ENCODE assay signal across 1 cellular context in the genomic region with DNA sequence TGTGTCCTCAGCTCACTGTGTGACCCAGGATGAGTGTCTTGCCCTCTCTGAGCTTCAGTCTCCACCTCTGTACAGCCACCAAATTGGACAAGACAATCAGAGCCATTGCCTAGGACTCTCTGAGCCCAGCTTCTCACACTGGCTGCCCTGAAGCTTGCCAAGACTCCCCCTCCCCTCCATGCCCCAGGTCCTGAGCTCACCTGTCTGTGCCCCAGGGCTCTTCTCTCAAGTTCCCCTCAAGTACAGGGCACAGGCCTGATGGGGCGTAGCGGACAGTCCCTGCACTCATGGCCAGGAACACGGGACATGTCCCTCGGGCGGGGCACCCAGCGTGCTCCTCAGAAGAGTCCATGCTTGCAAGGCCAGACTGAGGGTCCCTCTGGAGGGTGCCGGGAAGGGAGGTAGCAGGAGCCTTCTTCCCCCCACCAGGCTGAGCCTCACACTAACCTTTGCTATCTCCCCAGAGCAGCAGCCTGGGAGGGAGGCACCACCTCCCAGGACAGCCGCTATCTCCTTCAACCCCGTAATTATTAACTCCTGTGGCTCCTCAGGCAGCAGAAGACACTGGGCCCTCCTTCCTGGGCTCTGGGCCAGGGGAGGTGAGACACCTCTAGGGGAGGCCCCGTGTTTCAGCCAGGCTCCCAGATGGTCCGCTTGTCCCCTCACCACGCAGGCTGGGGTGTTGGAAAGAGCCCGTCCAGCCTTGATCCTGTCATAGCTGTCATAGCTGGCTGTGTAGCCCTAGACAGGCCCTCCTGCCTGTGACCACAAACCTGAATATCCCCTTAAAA.
TF ChIP-seq lines count a peak whose summit lies in the region.

No MANE protein-coding gene starts in this region.

TF ChIP-seq in K562, 482 proteins besides CTCF, POLR2A, EP300 and RAD21 (continues in another document):
- TF ChIP-seq, protein P1, sequence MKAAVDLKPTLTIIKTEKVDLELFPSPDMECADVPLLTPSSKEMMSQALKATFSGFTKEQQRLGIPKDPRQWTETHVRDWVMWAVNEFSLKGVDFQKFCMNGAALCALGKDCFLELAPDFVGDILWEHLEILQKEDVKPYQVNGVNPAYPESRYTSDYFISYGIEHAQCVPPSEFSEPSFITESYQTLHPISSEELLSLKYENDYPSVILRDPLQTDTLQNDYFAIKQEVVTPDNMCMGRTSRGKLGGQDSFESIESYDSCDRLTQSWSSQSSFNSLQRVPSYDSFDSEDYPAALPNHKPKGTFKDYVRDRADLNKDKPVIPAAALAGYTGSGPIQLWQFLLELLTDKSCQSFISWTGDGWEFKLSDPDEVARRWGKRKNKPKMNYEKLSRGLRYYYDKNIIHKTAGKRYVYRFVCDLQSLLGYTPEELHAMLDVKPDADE (conservative IDR thresholded peaks at IDR 0.05; ENCODE audit: control insufficient read depth, low read depth, low read length): 0 out of 2 replicates have a peak, but pooled peaks have one; percentile 18
- TF ChIP-seq HOXB6 (CRISPR knock-in tag; IDR thresholded peaks at IDR 0.05; ENCODE audit: borderline replicate concordance): no peak
- no peak for TF ChIP-seq ZNF121 (CRISPR knock-in tag; conservative IDR thresholded peaks at IDR 0.05)
- TF ChIP-seq, protein P2, sequence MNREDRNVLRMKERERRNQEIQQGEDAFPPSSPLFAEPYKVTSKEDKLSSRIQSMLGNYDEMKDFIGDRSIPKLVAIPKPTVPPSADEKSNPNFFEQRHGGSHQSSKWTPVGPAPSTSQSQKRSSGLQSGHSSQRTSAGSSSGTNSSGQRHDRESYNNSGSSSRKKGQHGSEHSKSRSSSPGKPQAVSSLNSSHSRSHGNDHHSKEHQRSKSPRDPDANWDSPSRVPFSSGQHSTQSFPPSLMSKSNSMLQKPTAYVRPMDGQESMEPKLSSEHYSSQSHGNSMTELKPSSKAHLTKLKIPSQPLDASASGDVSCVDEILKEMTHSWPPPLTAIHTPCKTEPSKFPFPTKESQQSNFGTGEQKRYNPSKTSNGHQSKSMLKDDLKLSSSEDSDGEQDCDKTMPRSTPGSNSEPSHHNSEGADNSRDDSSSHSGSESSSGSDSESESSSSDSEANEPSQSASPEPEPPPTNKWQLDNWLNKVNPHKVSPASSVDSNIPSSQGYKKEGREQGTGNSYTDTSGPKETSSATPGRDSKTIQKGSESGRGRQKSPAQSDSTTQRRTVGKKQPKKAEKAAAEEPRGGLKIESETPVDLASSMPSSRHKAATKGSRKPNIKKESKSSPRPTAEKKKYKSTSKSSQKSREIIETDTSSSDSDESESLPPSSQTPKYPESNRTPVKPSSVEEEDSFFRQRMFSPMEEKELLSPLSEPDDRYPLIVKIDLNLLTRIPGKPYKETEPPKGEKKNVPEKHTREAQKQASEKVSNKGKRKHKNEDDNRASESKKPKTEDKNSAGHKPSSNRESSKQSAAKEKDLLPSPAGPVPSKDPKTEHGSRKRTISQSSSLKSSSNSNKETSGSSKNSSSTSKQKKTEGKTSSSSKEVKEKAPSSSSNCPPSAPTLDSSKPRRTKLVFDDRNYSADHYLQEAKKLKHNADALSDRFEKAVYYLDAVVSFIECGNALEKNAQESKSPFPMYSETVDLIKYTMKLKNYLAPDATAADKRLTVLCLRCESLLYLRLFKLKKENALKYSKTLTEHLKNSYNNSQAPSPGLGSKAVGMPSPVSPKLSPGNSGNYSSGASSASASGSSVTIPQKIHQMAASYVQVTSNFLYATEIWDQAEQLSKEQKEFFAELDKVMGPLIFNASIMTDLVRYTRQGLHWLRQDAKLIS (CRISPR knock-in tag; IDR thresholded peaks at IDR 0.05): no peak; the same call in 1 of the 2 replicates
- no peak for TF ChIP-seq PCBP2 (IDR thresholded peaks at IDR 0.05; ENCODE audit: low read depth, low read length, poor library complexity, severe bottlenecking)
- TF ChIP-seq, protein P3, sequence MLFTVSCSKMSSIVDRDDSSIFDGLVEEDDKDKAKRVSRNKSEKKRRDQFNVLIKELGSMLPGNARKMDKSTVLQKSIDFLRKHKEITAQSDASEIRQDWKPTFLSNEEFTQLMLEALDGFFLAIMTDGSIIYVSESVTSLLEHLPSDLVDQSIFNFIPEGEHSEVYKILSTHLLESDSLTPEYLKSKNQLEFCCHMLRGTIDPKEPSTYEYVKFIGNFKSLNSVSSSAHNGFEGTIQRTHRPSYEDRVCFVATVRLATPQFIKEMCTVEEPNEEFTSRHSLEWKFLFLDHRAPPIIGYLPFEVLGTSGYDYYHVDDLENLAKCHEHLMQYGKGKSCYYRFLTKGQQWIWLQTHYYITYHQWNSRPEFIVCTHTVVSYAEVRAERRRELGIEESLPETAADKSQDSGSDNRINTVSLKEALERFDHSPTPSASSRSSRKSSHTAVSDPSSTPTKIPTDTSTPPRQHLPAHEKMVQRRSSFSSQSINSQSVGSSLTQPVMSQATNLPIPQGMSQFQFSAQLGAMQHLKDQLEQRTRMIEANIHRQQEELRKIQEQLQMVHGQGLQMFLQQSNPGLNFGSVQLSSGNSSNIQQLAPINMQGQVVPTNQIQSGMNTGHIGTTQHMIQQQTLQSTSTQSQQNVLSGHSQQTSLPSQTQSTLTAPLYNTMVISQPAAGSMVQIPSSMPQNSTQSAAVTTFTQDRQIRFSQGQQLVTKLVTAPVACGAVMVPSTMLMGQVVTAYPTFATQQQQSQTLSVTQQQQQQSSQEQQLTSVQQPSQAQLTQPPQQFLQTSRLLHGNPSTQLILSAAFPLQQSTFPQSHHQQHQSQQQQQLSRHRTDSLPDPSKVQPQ (CRISPR knock-in tag; IDR thresholded peaks at IDR 0.05; ENCODE audit: borderline replicate concordance): no peak
- peak; percentile 81 for TF ChIP-seq PML (IDR thresholded peaks at IDR 0.05; ENCODE audit: low read length)
- 0 out of 3 replicates have a peak, but pooled peaks of 1 of the 2 experiments have one; percentile 37 for TF ChIP-seq CBX3 (IDR thresholded peaks at IDR 0.05; ENCODE audit: borderline replicate concordance in 1 of 2, low read length in 2 of 2)
- TF ChIP-seq, protein P4, sequence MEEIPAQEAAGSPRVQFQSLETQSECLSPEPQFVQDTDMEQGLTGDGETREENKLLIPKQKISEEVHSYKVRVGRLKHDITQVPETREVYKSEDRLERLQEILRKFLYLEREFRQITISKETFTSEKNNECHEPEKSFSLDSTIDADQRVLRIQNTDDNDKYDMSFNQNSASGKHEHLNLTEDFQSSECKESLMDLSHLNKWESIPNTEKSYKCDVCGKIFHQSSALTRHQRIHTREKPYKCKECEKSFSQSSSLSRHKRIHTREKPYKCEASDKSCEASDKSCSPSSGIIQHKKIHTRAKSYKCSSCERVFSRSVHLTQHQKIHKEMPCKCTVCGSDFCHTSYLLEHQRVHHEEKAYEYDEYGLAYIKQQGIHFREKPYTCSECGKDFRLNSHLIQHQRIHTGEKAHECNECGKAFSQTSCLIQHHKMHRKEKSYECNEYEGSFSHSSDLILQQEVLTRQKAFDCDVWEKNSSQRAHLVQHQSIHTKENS (CRISPR knock-in tag; IDR thresholded peaks at IDR 0.05): no peak
- no peak for TF ChIP-seq COPS2 (conservative IDR thresholded peaks at IDR 0.05)
- TF ChIP-seq, protein P5, sequence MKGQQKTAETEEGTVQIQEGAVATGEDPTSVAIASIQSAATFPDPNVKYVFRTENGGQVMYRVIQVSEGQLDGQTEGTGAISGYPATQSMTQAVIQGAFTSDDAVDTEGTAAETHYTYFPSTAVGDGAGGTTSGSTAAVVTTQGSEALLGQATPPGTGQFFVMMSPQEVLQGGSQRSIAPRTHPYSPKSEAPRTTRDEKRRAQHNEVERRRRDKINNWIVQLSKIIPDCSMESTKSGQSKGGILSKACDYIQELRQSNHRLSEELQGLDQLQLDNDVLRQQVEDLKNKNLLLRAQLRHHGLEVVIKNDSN (CRISPR knock-in tag; IDR thresholded peaks at IDR 0.05): no peak; the same call in none of the 2 replicates
- TF ChIP-seq SREBF2 (CRISPR knock-in tag; IDR thresholded peaks at IDR 0.05): no peak
- no peak for TF ChIP-seq TCF7 (IDR thresholded peaks at IDR 0.05; ENCODE audit: borderline replicate concordance)
- no peak for TF ChIP-seq RBM34 (IDR thresholded peaks at IDR 0.05; ENCODE audit: borderline replicate concordance, insufficient read depth, low read length)
- no peak for TF ChIP-seq SETDB1 (IDR thresholded peaks at IDR 0.05; ENCODE audit: low read length)
- TF ChIP-seq, protein P6, sequence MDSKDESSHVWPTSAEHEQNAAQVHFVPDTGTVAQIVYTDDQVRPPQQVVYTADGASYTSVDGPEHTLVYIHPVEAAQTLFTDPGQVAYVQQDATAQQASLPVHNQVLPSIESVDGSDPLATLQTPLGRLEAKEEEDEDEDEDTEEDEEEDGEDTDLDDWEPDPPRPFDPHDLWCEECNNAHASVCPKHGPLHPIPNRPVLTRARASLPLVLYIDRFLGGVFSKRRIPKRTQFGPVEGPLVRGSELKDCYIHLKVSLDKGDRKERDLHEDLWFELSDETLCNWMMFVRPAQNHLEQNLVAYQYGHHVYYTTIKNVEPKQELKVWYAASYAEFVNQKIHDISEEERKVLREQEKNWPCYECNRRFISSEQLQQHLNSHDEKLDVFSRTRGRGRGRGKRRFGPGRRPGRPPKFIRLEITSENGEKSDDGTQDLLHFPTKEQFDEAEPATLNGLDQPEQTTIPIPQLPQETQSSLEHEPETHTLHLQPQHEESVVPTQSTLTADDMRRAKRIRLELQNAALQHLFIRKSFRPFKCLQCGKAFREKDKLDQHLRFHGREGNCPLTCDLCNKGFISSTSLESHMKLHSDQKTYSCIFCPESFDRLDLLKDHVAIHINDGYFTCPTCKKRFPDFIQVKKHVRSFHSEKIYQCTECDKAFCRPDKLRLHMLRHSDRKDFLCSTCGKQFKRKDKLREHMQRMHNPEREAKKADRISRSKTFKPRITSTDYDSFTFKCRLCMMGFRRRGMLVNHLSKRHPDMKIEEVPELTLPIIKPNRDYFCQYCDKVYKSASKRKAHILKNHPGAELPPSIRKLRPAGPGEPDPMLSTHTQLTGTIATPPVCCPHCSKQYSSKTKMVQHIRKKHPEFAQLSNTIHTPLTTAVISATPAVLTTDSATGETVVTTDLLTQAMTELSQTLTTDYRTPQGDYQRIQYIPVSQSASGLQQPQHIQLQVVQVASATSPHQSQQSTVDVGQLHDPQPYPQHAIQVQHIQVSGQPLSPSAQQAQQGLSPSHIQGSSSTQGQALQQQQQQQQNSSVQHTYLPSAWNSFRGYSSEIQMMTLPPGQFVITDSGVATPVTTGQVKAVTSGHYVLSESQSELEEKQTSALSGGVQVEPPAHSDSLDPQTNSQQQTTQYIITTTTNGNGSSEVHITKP (IDR thresholded peaks at IDR 0.05; ENCODE audit: partially characterized antibody): peak; percentile 96
- no peak for TF ChIP-seq FIP1L1 (IDR thresholded peaks at IDR 0.05; ENCODE audit: low read depth, low read length, poor library complexity, severe bottlenecking)
- TF ChIP-seq, protein P7, sequence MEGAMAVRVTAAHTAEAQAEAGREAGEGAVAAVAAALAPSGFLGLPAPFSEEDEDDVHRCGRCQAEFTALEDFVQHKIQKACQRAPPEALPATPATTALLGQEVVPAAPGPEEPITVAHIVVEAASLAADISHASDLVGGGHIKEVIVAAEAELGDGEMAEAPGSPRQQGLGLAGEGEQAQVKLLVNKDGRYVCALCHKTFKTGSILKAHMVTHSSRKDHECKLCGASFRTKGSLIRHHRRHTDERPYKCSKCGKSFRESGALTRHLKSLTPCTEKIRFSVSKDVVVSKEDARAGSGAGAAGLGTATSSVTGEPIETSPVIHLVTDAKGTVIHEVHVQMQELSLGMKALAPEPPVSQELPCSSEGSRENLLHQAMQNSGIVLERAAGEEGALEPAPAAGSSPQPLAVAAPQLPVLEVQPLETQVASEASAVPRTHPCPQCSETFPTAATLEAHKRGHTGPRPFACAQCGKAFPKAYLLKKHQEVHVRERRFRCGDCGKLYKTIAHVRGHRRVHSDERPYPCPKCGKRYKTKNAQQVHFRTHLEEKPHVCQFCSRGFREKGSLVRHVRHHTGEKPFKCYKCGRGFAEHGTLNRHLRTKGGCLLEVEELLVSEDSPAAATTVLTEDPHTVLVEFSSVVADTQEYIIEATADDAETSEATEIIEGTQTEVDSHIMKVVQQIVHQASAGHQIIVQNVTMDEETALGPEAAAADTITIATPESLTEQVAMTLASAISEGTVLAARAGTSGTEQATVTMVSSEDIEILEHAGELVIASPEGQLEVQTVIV (CRISPR knock-in tag; IDR thresholded peaks at IDR 0.05; ENCODE audit: borderline replicate concordance): no peak
- TF ChIP-seq TSC22D4 (tag; IDR thresholded peaks at IDR 0.05): no peak
- no peak for TF ChIP-seq RAD51 (IDR thresholded peaks at IDR 0.05; ENCODE audit: borderline replicate concordance, low read depth)
- TF ChIP-seq TRIM28 (IDR thresholded peaks at IDR 0.05): peak; percentile 57; the same call in 1 of the 2 replicates
- TF ChIP-seq ETS2 (tag; IDR thresholded peaks at IDR 0.05; ENCODE audit: borderline replicate concordance, poor library complexity, severe bottlenecking): no peak
- TF ChIP-seq ETV6 (IDR thresholded peaks at IDR 0.05; ENCODE audit: borderline replicate concordance in 1 of 2, low read depth in 2 of 2, low read length in 1 of 2): no peak
- TF ChIP-seq ETV6 (CRISPR knock-in tag; IDR thresholded peaks at IDR 0.05; ENCODE audit: borderline replicate concordance): 0 out of 2 replicates have a peak, but pooled peaks have one; percentile 24
- TF ChIP-seq TCF7L2 (IDR thresholded peaks at IDR 0.05; ENCODE audit: low read depth, low read length): no peak
- 0 out of 2 replicates have a peak, but pooled peaks have one; percentile 13 for TF ChIP-seq FOSL1 (tag; conservative IDR thresholded peaks at IDR 0.05)
- TF ChIP-seq CBX5 (IDR thresholded peaks at IDR 0.05; ENCODE audit: borderline replicate concordance, low read depth): 0 out of 2 replicates have a peak, but pooled peaks have one; percentile 12
- TF ChIP-seq POLR2H (tag; IDR thresholded peaks at IDR 0.05; ENCODE audit: low read depth): no peak
- TF ChIP-seq GTF2F1 (IDR thresholded peaks at IDR 0.05; ENCODE audit: low read depth, low read length): no peak
- TF ChIP-seq, protein P8, sequence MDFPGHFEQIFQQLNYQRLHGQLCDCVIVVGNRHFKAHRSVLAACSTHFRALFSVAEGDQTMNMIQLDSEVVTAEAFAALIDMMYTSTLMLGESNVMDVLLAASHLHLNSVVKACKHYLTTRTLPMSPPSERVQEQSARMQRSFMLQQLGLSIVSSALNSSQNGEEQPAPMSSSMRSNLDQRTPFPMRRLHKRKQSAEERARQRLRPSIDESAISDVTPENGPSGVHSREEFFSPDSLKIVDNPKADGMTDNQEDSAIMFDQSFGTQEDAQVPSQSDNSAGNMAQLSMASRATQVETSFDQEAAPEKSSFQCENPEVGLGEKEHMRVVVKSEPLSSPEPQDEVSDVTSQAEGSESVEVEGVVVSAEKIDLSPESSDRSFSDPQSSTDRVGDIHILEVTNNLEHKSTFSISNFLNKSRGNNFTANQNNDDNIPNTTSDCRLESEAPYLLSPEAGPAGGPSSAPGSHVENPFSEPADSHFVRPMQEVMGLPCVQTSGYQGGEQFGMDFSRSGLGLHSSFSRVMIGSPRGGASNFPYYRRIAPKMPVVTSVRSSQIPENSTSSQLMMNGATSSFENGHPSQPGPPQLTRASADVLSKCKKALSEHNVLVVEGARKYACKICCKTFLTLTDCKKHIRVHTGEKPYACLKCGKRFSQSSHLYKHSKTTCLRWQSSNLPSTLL (IDR thresholded peaks at IDR 0.05): peak; percentile 78
- TF ChIP-seq MECOM (CRISPR knock-in tag; IDR thresholded peaks at IDR 0.05): peak; percentile 91
- no peak for TF ChIP-seq SP2 (IDR thresholded peaks at IDR 0.05; ENCODE audit: extremely low read depth, low read depth, low read length, poor library complexity, severe bottlenecking)
- peak; percentile 36 for TF ChIP-seq PHF20 (IDR thresholded peaks at IDR 0.05; ENCODE audit: partially characterized antibody)
